8 cellular contexts compared by ENCODE assay signal in the genomic region with DNA sequence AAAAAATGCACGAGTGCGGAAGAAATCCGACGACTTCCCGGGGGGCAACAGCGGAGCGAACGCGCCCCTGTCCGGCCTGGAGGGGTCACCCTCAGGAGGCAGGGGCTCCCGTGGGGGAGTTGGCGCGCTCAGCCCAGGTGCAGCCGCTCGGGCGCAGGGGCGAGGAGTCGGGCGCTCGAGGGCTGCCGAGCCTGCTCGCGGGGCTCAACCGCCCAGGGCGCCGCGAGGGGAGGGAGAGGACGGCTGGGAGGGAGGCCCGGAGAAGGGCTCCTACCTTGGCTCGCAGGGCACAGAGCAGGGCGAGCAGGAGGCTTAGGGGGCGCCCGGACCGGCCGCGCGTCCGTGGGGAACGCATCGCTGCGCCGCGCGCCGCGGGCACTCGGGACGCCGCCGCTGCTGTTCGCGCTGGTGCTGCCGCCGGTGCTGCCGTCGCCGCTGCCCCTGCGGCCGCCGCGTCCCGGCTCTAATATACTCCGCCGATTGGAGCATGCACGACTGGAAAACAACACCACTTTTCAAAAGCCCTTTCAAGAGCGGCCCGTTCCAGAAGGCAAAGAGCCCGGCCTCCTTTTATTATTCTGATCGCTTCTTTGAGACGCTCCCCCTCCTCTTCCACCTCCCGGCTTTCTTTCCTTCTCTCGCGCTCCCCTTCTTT. TPM values are rescaled to one million over a fixed set of nuclear protein-coding genes. Genes with fewer than 3 reads are reported as not detected.
DNase-seq lines count a peak whose midpoint lies in the region; ATAC-seq and TF ChIP-seq lines count a peak whose summit lies in the region.

No MANE protein-coding gene starts in this region.

- H3K27me3 ChIP-seq in muscle layer of duodenum (ENCODE audit: low read depth, low read length), result no peaks in the 10 kb centered on the region

- peak overlapping the region; percentile 91 to 93 for H3K4me3 ChIP-seq in muscle layer of duodenum (ENCODE audit: low read depth in 1 of 2, low read length in 2 of 2)

- TF ChIP-seq POLR2A in erythroblast (IDR thresholded peaks at IDR 0.05; ENCODE audit: low read length), result no peak

- peak; percentile 81 for DNase-seq in DMS53 (lab: John Stamatoyannopoulos, UW)
- peak; percentile 54 for DNase-seq in UCSD-AML1 (lab: John Stamatoyannopoulos, UW; ENCODE audit: unreplicated experiment)
- DNase-seq in erythroblast (lab: John Stamatoyannopoulos, UW), result peak; percentile 56 to 62
- DNase-seq in omental fat pad (ENCODE audit: low spot score), result no peak
- no peak for DNase-seq in pons (ENCODE audit: low spot score)

- peak overlapping the region in 1 of 3 donors; percentile 54 for H3K27ac Mint-ChIP-seq in IgD-negative memory B cell

- peak overlapping the region; percentile 80 to 92 (median 88) for H3K4me3 Mint-ChIP-seq in IgD-negative memory B cell

- no peaks in the 10 kb centered on the region for H3K9me3 ChIP-seq in muscle layer of duodenum (ENCODE audit: control insufficient read depth in 1 of 2, low read length in 2 of 2)

- peaks cover 0 to 16% of the 10 kb centered on the region in 2 donors for H3K4me1 ChIP-seq in muscle layer of duodenum (ENCODE audit: control insufficient read depth in 1 of 2, insufficient read depth in 2 of 2, low read length in 2 of 2)

- H3K27ac ChIP-seq in muscle layer of duodenum (ENCODE audit: low read length), result peak overlapping the region; percentile 92

- H3K9me3 Mint-ChIP-seq in IgD-negative memory B cell, result peaks cover 0 to 8% (median 3%) of the 10 kb centered on the region in 3 donors

- no peaks in the 10 kb centered on the region for H3K36me3 Mint-ChIP-seq in IgD-negative memory B cell

- H3K4me1 Mint-ChIP-seq in IgD-negative memory B cell, result peaks cover 18 to 27% (median 18%) of the 10 kb centered on the region in 3 donors

- no peak for TF ChIP-seq CTCF in omental fat pad (IDR thresholded peaks at IDR 0.05)

- peaks cover 66% of the 10 kb centered on the region for H3K27me3 Mint-ChIP-seq in IgD-negative memory B cell

- no peak for ATAC-seq in omental fat pad (ENCODE audit: low FRiP score)
- no peak for ATAC-seq in GM18519 (IDR thresholded peaks at IDR 0.05; ENCODE audit: low FRiP score, unreplicated experiment)

- peaks cover 7 to 9% of the 10 kb centered on the region in 2 donors for H3K36me3 ChIP-seq in muscle layer of duodenum (ENCODE audit: control insufficient read depth in 1 of 2, insufficient read depth in 2 of 2, low read length in 2 of 2)

RNA-seq across cellular contexts. Expression of a gene that starts 0.5 kb away (rescaled TPM):
- polyA plus RNA-seq in IgD-negative memory B cell, result not detected
- total RNA-seq in omental fat pad, result 100 to 1,000 TPM in 1 of 4 donors, 10 to 100 TPM in 3; 64.2 to 153 (median 85.7) TPM

Comparison
In these comparisons a context has a peak if more than half of its experiments do, and no peak if none do; other contexts are left out.
1. DNase-seq: peak in DMS53 (single experiment), UCSD-AML1 (single experiment) and erythroblast (2 of 2); none in omental fat pad (single experiment) and pons (single experiment).